Comparison of ENCODE assay signal across 19 cellular contexts in the genomic region with DNA sequence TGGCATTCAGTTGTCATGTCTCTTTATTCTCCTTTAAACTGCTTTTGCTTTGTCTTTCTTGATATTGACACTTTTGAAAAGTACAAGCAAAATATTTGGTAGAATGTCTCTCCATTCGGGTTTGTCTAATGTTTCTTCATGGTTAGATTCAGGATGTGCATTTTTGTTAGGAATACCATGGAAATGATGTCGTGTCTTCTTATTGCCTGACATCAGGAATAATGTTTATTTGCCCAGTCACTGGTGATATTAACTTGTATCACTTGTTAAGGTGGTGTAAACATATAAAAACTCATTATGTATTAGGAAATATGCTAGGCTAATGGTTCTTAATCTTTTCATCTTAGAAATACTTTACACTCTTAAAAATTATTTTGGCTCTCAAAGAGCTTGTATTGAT. TPM values are rescaled to one million over a fixed set of nuclear protein-coding genes. Genes with fewer than 3 reads are reported as not detected.
DNase-seq lines count a peak whose midpoint lies in the region; ATAC-seq and TF ChIP-seq lines count a peak whose summit lies in the region.
"Had no signal": no experiment of that assay in that cellular context is flagged by ENCODE, and none has a peak within 500 bp of the region (broad histone marks: within the 10 kb centered on the region; RNA-seq: fewer than 3 reads in every experiment).

No MANE protein-coding gene starts in this region.

- 83 to 100% methylated on average over 1 of the region's 2 CpGs for WGBS in mesodermal cell (ENCODE audit: insufficient coverage in 2 of 2), 2 experiments

- H4K20me1 ChIP-seq in KMS-11 (ENCODE audit: insufficient read depth), result no peaks in the 10 kb centered on the region
- H4K20me1 ChIP-seq: BLaER1 had no signal

- H2AFZ ChIP-seq in KMS-11 (ENCODE audit: low read depth), result no peak overlapping the region

- no peaks in the 10 kb centered on the region for H3K79me2 ChIP-seq in KMS-11 (ENCODE audit: insufficient read depth, low read depth)

- H3K36me3 ChIP-seq in KMS-11 (ENCODE audit: insufficient read depth), result no peaks in the 10 kb centered on the region
- no peaks in the 10 kb centered on the region for H3K36me3 ChIP-seq in mesodermal cell (ENCODE audit: control insufficient read depth, insufficient read depth, low read length)
- no peaks in the 10 kb centered on the region for H3K36me3 ChIP-seq in H7 (replicated peaks; ENCODE audit: control insufficient read depth, insufficient read depth, low read length)
- H3K36me3 ChIP-seq in MG63, result no peaks in the 10 kb centered on the region; the same call in 1 of the 2 replicates
- H3K36me3 ChIP-seq: BLaER1, Peyer's patch had no signal

- peaks cover 45% of the 10 kb centered on the region for H3K4me1 ChIP-seq in KMS-11 (ENCODE audit: low read depth, poor library complexity, severe bottlenecking)
- H3K4me1 ChIP-seq in mesodermal cell (ENCODE audit: control insufficient read depth, insufficient read depth, low read length, poor library complexity, severe bottlenecking), result peaks cover 54% of the 10 kb centered on the region

- no peak for TF ChIP-seq CTCF in KMS-11 (conservative IDR thresholded peaks at IDR 0.05; ENCODE audit: low read depth, low read length)

- peak; percentile 18 for DNase-seq in astrocyte of the hippocampus (ENCODE audit: low read depth, low spot score)
- no peak for DNase-seq in H7
- DNase-seq in MG63, result no peak
- DNase-seq in NCI-H2029 (lab: John Stamatoyannopoulos, UW), result no peak
- DNase-seq: CD4-positive, alpha-beta memory T cell; GDM1; KBM-7; NCI-H1092 treated with DMSO at 0.1 percent for 48 hours; NCI-H1436 treated with DMSO at 0.1 percent for 48 hours; NCI-H2029 treated with DMSO at 0.1 percent for 48 hours; NCI-H524 treated with DMSO at 0.1 percent for 48 hours; NCI-H82; Peyer's patch had no signal

- ATAC-seq in HG02973 (IDR thresholded peaks at IDR 0.05; ENCODE audit: unreplicated experiment), result no peak
- ATAC-seq: HepG2 had no signal

- H3K9ac ChIP-seq in KMS-11, result no peak overlapping the region
- H3K9ac ChIP-seq: BLaER1 had no signal

- peak overlapping the region; percentile 65; the same call in 1 of the 2 replicates for H3K4me2 ChIP-seq in KMS-11
- H3K4me2 ChIP-seq: BLaER1 had no signal

- H3K4me3 ChIP-seq in KMS-11 (IDR thresholded peaks at IDR 0.05; ENCODE audit: insufficient read depth, low read depth, low read length) (no peak overlapping the region), mesodermal cell (ENCODE audit: extremely low read depth, insufficient read depth, low read length, poor library complexity, severe bottlenecking) (no peak overlapping the region), H7 (ENCODE audit: insufficient read depth, low read depth, low read length) (no peak overlapping the region), MG63 (no peak overlapping the region)
- H3K4me3 ChIP-seq: BLaER1, Peyer's patch had no signal

- H3K27ac ChIP-seq in KMS-11 (no peak overlapping the region), mesodermal cell (ENCODE audit: low read depth, low read length, severe bottlenecking) (peak overlapping the region; percentile 39)
- H3K27ac ChIP-seq: BLaER1, HL-60, Peyer's patch had no signal

- H3K27me3 ChIP-seq in KMS-11 (ENCODE audit: insufficient read depth, low read depth) (no peaks in the 10 kb centered on the region), H7 (ENCODE audit: control insufficient read depth, insufficient read depth, low read length) (no peaks in the 10 kb centered on the region), MG63 (no peaks in the 10 kb centered on the region)
- H3K27me3 ChIP-seq: BLaER1, Peyer's patch had no signal

- no peaks in the 10 kb centered on the region for H3K9me3 ChIP-seq in mesodermal cell (ENCODE audit: control insufficient read depth, low read length)
- H3K9me3 ChIP-seq in MG63, result no peaks in the 10 kb centered on the region
- H3K9me3 ChIP-seq: BLaER1, Peyer's patch had no signal

RNA-seq across cellular contexts. Expression of a gene that starts 43.4 kb away (rescaled TPM):
- 165 TPM for polyA plus RNA-seq in mesodermal cell (2013, experiment 1 of 2)
- polyA plus RNA-seq in mesodermal cell (2013, experiment 2 of 2), result 176 TPM
- total RNA-seq in H7 (2014; rRNA removed; shearing (Covaris generic)), result 187 and 202 TPM in 2 replicates
- 131 and 164 TPM in 2 replicates for total RNA-seq in MG63 (2014; rRNA removed; shearing (Covaris generic); ENCODE audit: low replicate concordance)
